Comparison of ENCODE assay signal across 1 cellular context in genomic region chr1:1079408-1080121, GRCh38.
TF ChIP-seq lines count a peak whose summit lies in the region.

No MANE protein-coding gene starts in this region.

TF ChIP-seq in IMR-90, 13 proteins besides CTCF, POLR2A, EP300 and RAD21 (continued from another document):
- TF ChIP-seq ELK1 (IDR thresholded peaks at IDR 0.05; ENCODE audit: borderline replicate concordance, low read depth, low read length) (no peak), BHLHE40 (IDR thresholded peaks at IDR 0.05; ENCODE audit: low read depth, low read length) (peak; percentile 97), MXI1 (IDR thresholded peaks at IDR 0.05; ENCODE audit: borderline replicate concordance, low read depth, low read length) (no peak), RCOR1 (IDR thresholded peaks at IDR 0.05; ENCODE audit: insufficient replicate concordance, low read length) (no peak)
TF ChIP-seq in IMR-90: peak in this region for 4.
